27 cellular contexts compared by ENCODE assay signal in the genomic region with DNA sequence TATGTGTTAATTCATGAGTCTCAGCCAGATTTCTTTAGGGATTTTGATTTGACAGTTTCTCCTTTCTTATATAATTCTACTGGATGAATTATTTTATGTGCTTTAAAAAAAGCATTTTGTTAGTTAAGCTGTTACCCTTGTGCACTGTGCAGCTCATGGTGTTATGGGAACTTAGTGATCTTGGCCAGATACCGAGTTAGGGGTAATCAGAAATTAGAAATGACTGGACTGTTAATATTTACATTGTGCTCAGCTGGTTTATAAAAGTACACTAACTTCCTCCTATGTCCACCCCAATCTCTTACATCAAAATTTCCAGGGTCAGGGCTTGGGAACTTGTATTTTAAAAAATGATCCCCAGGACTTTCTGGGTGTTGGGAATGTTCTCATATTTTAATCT.
"Had no signal": no experiment of that assay in that cellular context is flagged by ENCODE, and none has a peak within 500 bp of the region (broad histone marks: within the 10 kb centered on the region; RNA-seq: fewer than 3 reads in every experiment).

No MANE protein-coding gene starts in this region.

- DNase-seq: activated CD4-positive, alpha-beta T cell treated with anti-CD3 and anti-CD28 coated beads, Interleukin-2, amount 10 ng/mL, durations not matched to agents 7 days and 5 days; activated CD4-positive, alpha-beta T cell treated with anti-CD3 and anti-CD28 coated beads, Interleukin-2, amount 50 U/mL, for 48 hours; activated CD8-positive, alpha-beta T cell treated with anti-CD3 and anti-CD28 coated beads, Interleukin-2, amount 10 ng/mL, durations not matched to agents 7 days and 5 days; activated gamma-delta T cell; activated naive CD4-positive, alpha-beta T cell treated with Interleukin-2 at 50 U/mL for 16 hours; activated naive CD8-positive, alpha-beta T cell treated with anti-CD3 and anti-CD28 coated beads, Interleukin-2, amount 10 ng/mL, durations not matched to agents 7 days and 5 days; activated T-cell treated with anti-CD3 and anti-CD28 coated beads, Interleukin-2, amount 50 U/mL, for 24 hours; amygdala; caudate nucleus; cerebellar nuclear complex; Karpas-422; KBM-7; NCI-H1105; NCI-H1417 treated with DMSO at 0.1 percent for 48 hours; NCI-H187 treated with DMSO at 0.1 percent for 48 hours; NCI-H2081; NCI-H345; NCI-H524 treated with DMSO at 0.1 percent for 48 hours; Right ventricle myocardium superior; SW 1271; T-helper 1 cell; T-helper 2 cell; T-helper 9 cell had no signal

- H3K9me3 ChIP-seq: ascending aorta had no signal

- ATAC-seq: activated CD8-positive, alpha-beta T cell treated with anti-CD3 and anti-CD28 coated beads, Interleukin-2, amount 10 ng/mL, durations not matched to agents 7 days and 5 days had no signal

- H3K27ac ChIP-seq: ascending aorta, RWPE1 had no signal

- FAIRE-seq: bronchial epithelial cell, RCC 7860 had no signal

- H3K27me3 ChIP-seq: ascending aorta had no signal

- H3K4me3 ChIP-seq: ascending aorta had no signal
